Comparison of ENCODE assay signal across 9 cellular contexts in genomic region chr15:69299451-69300128, GRCh38.
DNase-seq lines count a peak whose midpoint lies in the region; TF ChIP-seq lines count a peak whose summit lies in the region.
"Had no signal": no experiment of that assay in that cellular context is flagged by ENCODE, and none has a peak within 500 bp of the region (broad histone marks: within the 10 kb centered on the region; RNA-seq: fewer than 3 reads in every experiment).

No MANE protein-coding gene starts in this region.

- H3K4me3 ChIP-seq in iPS-15b (ENCODE audit: low read depth, low read length): peak overlapping the region; percentile 58

- no peak overlapping the region for H3K9ac ChIP-seq in iPS-15b (ENCODE audit: low read depth, low read length)

- H3K4me1 ChIP-seq in iPS-15b (ENCODE audit: control insufficient read depth, insufficient read depth, low read length): no peaks in the 10 kb centered on the region

- DNase-seq in GM10266 (ENCODE audit: extremely low spot score) (peak; percentile 35), retina (peak; percentile 43), cerebellar nuclear complex (lab: John Stamatoyannopoulos, UW) (no peak), NCI-H1105 (lab: John Stamatoyannopoulos, UW) (no peak), NK-92 (lab: John Stamatoyannopoulos, UW; ENCODE audit: unreplicated experiment) (no peak)
- no peak for DNase-seq in activated CD4-positive, alpha-beta T cell treated with anti-CD3 and anti-CD28 coated beads, Interleukin-2, amount 50 U/mL, for 4 hours
- DNase-seq: stimulated activated CD8-positive, alpha-beta memory T cell treated with anti-CD3 and anti-CD28 coated beads, Interleukin-4, amount 100 ng/mL, for 48 hours had no signal

- peaks cover 35% of the 10 kb centered on the region for H3K27me3 ChIP-seq in iPS-15b (ENCODE audit: control insufficient read depth, insufficient read depth, low read length)

- H3K27ac ChIP-seq in VCaP: peak overlapping the region; percentile 44; the same call in 1 of the 2 replicates

- H3K9me3 ChIP-seq in iPS-15b (ENCODE audit: control insufficient read depth, insufficient read depth, low read length): no peaks in the 10 kb centered on the region

- no peaks in the 10 kb centered on the region for H3K36me3 ChIP-seq in iPS-15b (ENCODE audit: control insufficient read depth, insufficient read depth, low read length)

- TF ChIP-seq CTCF in GM10266 (IDR thresholded peaks at IDR 0.05; ENCODE audit: control insufficient read depth, insufficient read depth, low read depth, missing control alignments) (no peak), VCaP (conservative IDR thresholded peaks at IDR 0.05) (no peak)

Comparison
In these comparisons a context has a peak if more than half of its experiments do, and no peak if none do; other contexts are left out.
1. DNase-seq: peak in GM10266 (single experiment) and retina (single experiment); none in cerebellar nuclear complex (0 of 2), NCI-H1105 (single experiment), activated CD4-positive, alpha-beta T cell treated with anti-CD3 and anti-CD28 coated beads, Interleukin-2, amount 50 U/mL, for 4 hours (0 of 2) and NK-92 (single experiment).